ENCODE assay signal across 12 cellular contexts in the genomic region with DNA sequence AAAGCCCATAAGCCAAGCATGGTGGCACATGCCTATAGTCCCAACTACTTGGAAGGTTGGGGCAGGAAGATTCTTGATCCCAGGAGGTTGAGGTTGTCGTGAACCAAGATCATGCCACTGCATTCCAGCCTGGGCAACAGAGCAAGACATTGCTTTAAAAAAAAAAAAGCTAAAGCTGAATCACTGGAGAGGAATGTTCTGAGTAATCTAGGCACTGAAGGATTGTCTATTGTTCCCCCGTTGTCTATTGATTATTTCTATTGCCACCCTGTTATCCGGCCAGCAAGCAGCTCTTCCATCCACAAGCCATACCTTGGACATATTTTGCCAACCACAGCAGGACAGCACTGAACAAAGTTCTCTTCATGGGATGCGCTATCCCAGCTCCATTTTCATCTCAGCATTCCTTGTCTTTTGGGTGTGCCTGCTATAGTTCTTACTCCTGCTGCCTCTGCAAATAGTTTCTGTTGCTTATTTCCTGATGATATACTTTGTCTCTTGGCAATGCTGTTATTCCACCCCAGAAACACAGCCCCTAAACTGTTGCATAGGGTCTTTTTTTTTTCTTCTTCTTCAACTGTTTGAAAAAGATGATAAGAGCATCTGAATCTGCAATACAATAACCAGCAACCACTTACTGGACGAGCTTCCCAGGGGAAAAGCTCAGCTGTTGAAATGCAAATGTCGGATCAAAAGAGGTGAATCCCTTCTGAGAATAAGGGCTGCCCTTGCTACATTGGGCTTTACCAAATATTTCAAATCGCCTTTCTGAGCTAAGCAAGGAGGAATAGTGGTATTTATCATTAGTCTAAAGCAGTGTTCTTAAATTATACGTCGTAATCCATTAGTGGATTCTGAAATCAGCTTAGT.
DNase-seq lines count a peak whose midpoint lies in the region; ATAC-seq and TF ChIP-seq lines count a peak whose summit lies in the region.
"Had no signal": no experiment of that assay in that cellular context is flagged by ENCODE, and none has a peak within 500 bp of the region (broad histone marks: within the 10 kb centered on the region; RNA-seq: fewer than 3 reads in every experiment).

No MANE protein-coding gene starts in this region.

- DNase-seq in AG08395 (ENCODE audit: low spot score): peak; percentile 29
- peak; percentile 16 for DNase-seq in HS-5 (ENCODE audit: low read depth)
- DNase-seq in WERI-Rb-1: no peak
- no peak for DNase-seq in pons (ENCODE audit: low spot score)
- no peak for DNase-seq in NCI-H446 treated with DMSO at 0.1 percent for 48 hours (lab: John Stamatoyannopoulos, UW)
- DNase-seq in retina: no peak
- DNase-seq: effector CD4-positive, alpha-beta T cell; NCI-H2081 had no signal

- H3K27ac ChIP-seq in WERI-Rb-1 (peak overlapping the region; percentile 59), iPS-18a (ENCODE audit: low read length) (no peak overlapping the region)
- H3K27ac ChIP-seq: skin epidermis had no signal

- no peak overlapping the region for H3K4me3 ChIP-seq in WERI-Rb-1 (ENCODE audit: low read depth, low read length)
- H3K4me3 ChIP-seq in iPS-18a (ENCODE audit: low read length): peak overlapping the region; percentile 31
- H3K4me3 ChIP-seq: skin epidermis had no signal

- no peak for ATAC-seq in HG02840 (IDR thresholded peaks at IDR 0.05; ENCODE audit: low FRiP score, unreplicated experiment)
- ATAC-seq: Panc1 had no signal

- H3K4me1 ChIP-seq in iPS-18a (ENCODE audit: control insufficient read depth, low read depth, low read length): peaks cover 15% of the 10 kb centered on the region

- no peak for TF ChIP-seq CTCF in WERI-Rb-1 (IDR thresholded peaks at IDR 0.05; ENCODE audit: low read depth, low read length)

- H3K27me3 ChIP-seq in WERI-Rb-1 (ENCODE audit: insufficient read depth, low read depth, severe bottlenecking) (no peaks in the 10 kb centered on the region), iPS-18a (ENCODE audit: control insufficient read depth, insufficient read depth, low read length) (peaks cover 19% of the 10 kb centered on the region)

- peaks cover 3% of the 10 kb centered on the region for H3K9me3 ChIP-seq in WERI-Rb-1 (ENCODE audit: severe bottlenecking)
- H3K9me3 ChIP-seq in iPS-18a (ENCODE audit: control insufficient read depth, low read depth, low read length): no peaks in the 10 kb centered on the region

- no peak overlapping the region for H3K9ac ChIP-seq in iPS-18a (ENCODE audit: low read length)

- H3K36me3 ChIP-seq in WERI-Rb-1: no peaks in the 10 kb centered on the region
- no peaks in the 10 kb centered on the region for H3K36me3 ChIP-seq in iPS-18a (ENCODE audit: control insufficient read depth, low read depth, low read length)

Comparison
In these comparisons a context has a peak if more than half of its experiments do, and no peak if none do; other contexts are left out.
1. DNase-seq: peak in AG08395 (single experiment) and HS-5 (single experiment); none in WERI-Rb-1 (single experiment), pons (single experiment), NCI-H446 treated with DMSO at 0.1 percent for 48 hours (single experiment) and retina (single experiment).